Comparison of ENCODE assay signal across 22 cellular contexts in genomic region chr6:144075187-144075586, GRCh38. TPM values are rescaled to one million over a fixed set of nuclear protein-coding genes. Genes with fewer than 3 reads are reported as not detected.
DNase-seq lines count a peak whose midpoint lies in the region; ATAC-seq lines count a peak whose summit lies in the region.
"Had no signal": no experiment of that assay in that cellular context is flagged by ENCODE, and none has a peak within 500 bp of the region (broad histone marks: within the 10 kb centered on the region; RNA-seq: fewer than 3 reads in every experiment).

No MANE protein-coding gene starts in this region.

- H2AFZ ChIP-seq in Karpas-422 (ENCODE audit: low read length), result peak overlapping the region; percentile 43; the same call in 1 of the 2 replicates

- H3K79me2 ChIP-seq in Karpas-422 (ENCODE audit: low read length), result no peaks in the 10 kb centered on the region

- H3K9me3 ChIP-seq in Karpas-422 (ENCODE audit: low read length), result no peaks in the 10 kb centered on the region
- H3K9me3 ChIP-seq: heart left ventricle, SJCRH30, upper lobe of left lung had no signal

- H3K4me3 ChIP-seq in Karpas-422 (ENCODE audit: low read length), result no peak overlapping the region
- H3K4me3 ChIP-seq: heart left ventricle, SJCRH30, upper lobe of left lung had no signal

- H3K27me3 ChIP-seq in Karpas-422 (ENCODE audit: low read length), result no peaks in the 10 kb centered on the region
- H3K27me3 ChIP-seq: heart left ventricle, SJCRH30, upper lobe of left lung had no signal

- no peaks in the 10 kb centered on the region for H4K20me1 ChIP-seq in Karpas-422 (ENCODE audit: insufficient read depth, low read depth, low read length)

- no peak overlapping the region for H3K4me2 ChIP-seq in Karpas-422 (ENCODE audit: low read depth, low read length, poor library complexity, severe bottlenecking)

- H3K9me2 ChIP-seq in Karpas-422 (replicated peaks; ENCODE audit: insufficient read depth, low read length), result no peaks in the 10 kb centered on the region

- H3K9ac ChIP-seq in Karpas-422 (ENCODE audit: low read length), result no peak overlapping the region

- H3K4me1 ChIP-seq in Karpas-422 (ENCODE audit: low read length), result no peaks in the 10 kb centered on the region
- H3K4me1 ChIP-seq: heart left ventricle, SJCRH30, upper lobe of left lung had no signal

- DNase-seq in Karpas-422 (no peak), H4 (ENCODE audit: low spot score) (no peak), NCI-H2171 treated with DMSO at 0.1 percent for 48 hours (lab: John Stamatoyannopoulos, UW) (no peak), T-helper 9 cell (no peak)
- no peak for DNase-seq in stimulated activated CD4-positive, alpha-beta T cell treated with anti-CD3 and anti-CD28 coated beads, Interleukin-4, amount 100 ng/mL, for 4 hours
- DNase-seq: activated CD8-positive, alpha-beta T cell treated with anti-CD3 and anti-CD28 coated beads, Interleukin-2, amount 10 ng/mL, durations not matched to agents 7 days and 5 days; activated naive CD4-positive, alpha-beta T cell treated with anti-CD3 and anti-CD28 coated beads, Interleukin-2, amount 50 U/mL, for 16 hours; activated T-cell treated with anti-CD3 and anti-CD28 coated beads, Interleukin-2, amount 50 U/mL, for 48 hours; DMS153; heart left ventricle; immature natural killer cell; KBM-7; NCI-H1105; NCI-H2171; nucleus accumbens; SJCRH30; stimulated activated naive B cell treated with anti-CD40 and anti-IgM and Interleukin-4, amounts not matched to agents 10 μg/mL and 1 μg/mL and 100 μg/mL, for 72 hours; T-helper 17 cell; upper lobe of left lung had no signal

- no peak overlapping the region for H3K27ac ChIP-seq in Karpas-422 (ENCODE audit: low read length)
- H3K27ac ChIP-seq: heart left ventricle, SJCRH30, upper lobe of left lung had no signal

- no peaks in the 10 kb centered on the region for H3K36me3 ChIP-seq in Karpas-422 (ENCODE audit: insufficient read depth, low read length)
- H3K36me3 ChIP-seq: heart left ventricle, SJCRH30, upper lobe of left lung had no signal

- peak; percentile 79 for ATAC-seq in GM18502 (IDR thresholded peaks at IDR 0.05; ENCODE audit: poor library complexity, unreplicated experiment)
- ATAC-seq in GM19395 (IDR thresholded peaks at IDR 0.05; ENCODE audit: unreplicated experiment), result peak; percentile 60
- peak; percentile 72 for ATAC-seq in HG02678 (IDR thresholded peaks at IDR 0.05; ENCODE audit: unreplicated experiment)
- ATAC-seq: activated CD8-positive, alpha-beta T cell treated with anti-CD3 and anti-CD28 coated beads, Interleukin-2, amount 10 ng/mL, durations not matched to agents 7 days and 5 days; heart left ventricle; T-helper 17 cell had no signal

RNA-seq across cellular contexts. Expression of gene SF3B5, which starts 20.2 kb away (rescaled TPM):
- total RNA-seq in Karpas-422 (2014; rRNA removed; shearing (Covaris generic); ENCODE audit: low replicate concordance), result 149 and 168 TPM in 2 replicates
- 108 and 155 TPM in 2 replicates for total RNA-seq in H4 (2014; rRNA removed; shearing (Covaris generic))
